In genomic region chr7:55074008-55074499, GRCh38 we compare ENCODE assay signal across 7 cellular contexts. TPM values are rescaled to one million over a fixed set of nuclear protein-coding genes. Genes with fewer than 3 reads are reported as not detected.
DNase-seq lines count a peak whose midpoint lies in the region; ATAC-seq and TF ChIP-seq lines count a peak whose summit lies in the region.

No MANE protein-coding gene starts in this region.

- no peaks in the 10 kb centered on the region for H4K20me1 ChIP-seq in GM23338 (replicated peaks; ENCODE audit: insufficient read depth)

- DNase-seq in GM23338 (ENCODE audit: low spot score) (peak; percentile 28), LHCN-M2 (ENCODE audit: low read depth) (peak; percentile 99), heart left ventricle (peak in 2 of 5 donors; percentile 38 to 76), amniotic stem cell (lab: John Stamatoyannopoulos, UW) (no peak)
- DNase-seq in activated T-cell treated with anti-CD3 and anti-CD28 coated beads, Interleukin-2, amount 50 U/mL, for 48 hours, result peak; percentile 30 to 34
- DNase-seq in stimulated activated CD4-positive, alpha-beta T cell treated with anti-CD3 and anti-CD28 coated beads, Interleukin-4, amount 100 ng/mL, for 24 hours, result peak; percentile 17

- H3K36me3 ChIP-seq in GM23338 (ENCODE audit: insufficient read depth) (no peaks in the 10 kb centered on the region), heart left ventricle (no peaks in the 10 kb centered on the region)

- ATAC-seq in GM18502 (IDR thresholded peaks at IDR 0.05; ENCODE audit: poor library complexity, unreplicated experiment), result peak; percentile 92
- peak; percentile 41; the same call in 2 of the 3 replicates for ATAC-seq in GM23338
- ATAC-seq in heart left ventricle, result peak; percentile 59 to 87 (median 82)

- intact Hi-C loops in heart left ventricle (cut with DNase I), result loop anchor here in 2 of 10 donors (1.0 to 5.0 kb wide), 2 partner anchors 55 to 57 kb away; partner anchors contain the start of gene EGFR (in 2 of the 2)

- H3K9me3 Mint-ChIP-seq in GM23338, result no peaks in the 10 kb centered on the region

- H3K9me2 ChIP-seq in GM23338 (ENCODE audit: insufficient read depth), result no peaks in the 10 kb centered on the region

- WGBS in heart left ventricle, 4 donors, result 47 to 56% (median 54%) methylated on average over 12 of the region's 12 CpGs

- no peak overlapping the region for H2AFZ ChIP-seq in GM23338

- H3K4me3 ChIP-seq in GM23338 (no peak overlapping the region), heart left ventricle (peak overlapping the region in 9 of 12 donors; percentile 6 to 43 (median 26))

- H3K4me3 Mint-ChIP-seq in GM23338, result no peak overlapping the region

- TF ChIP-seq CTCF in GM23338 (conservative IDR thresholded peaks at IDR 0.05; ENCODE audit: low read depth in 2 of 2) (no peak), heart left ventricle (IDR thresholded peaks at IDR 0.05) (no peak)

- H3K79me2 ChIP-seq in GM23338 (replicated peaks; ENCODE audit: insufficient read depth), result no peaks in the 10 kb centered on the region

- peaks cover 4% of the 10 kb centered on the region for H3K27me3 Mint-ChIP-seq in GM23338 (ENCODE audit: insufficient read depth, low read depth, poor library complexity)

- H3K4me2 ChIP-seq in GM23338, result no peak overlapping the region

- H3K4me1 Mint-ChIP-seq in GM23338, result peaks cover 3% of the 10 kb centered on the region

- no peaks in the 10 kb centered on the region for H3F3A ChIP-seq in GM23338 (replicated peaks; ENCODE audit: low read depth)

- H3K27ac ChIP-seq in GM23338 (ENCODE audit: low read depth), result no peak overlapping the region
- peak overlapping the region; percentile 14 to 79 (median 72) for H3K27ac ChIP-seq in heart left ventricle

- H3K9me3 ChIP-seq in heart left ventricle, result no peaks in the 10 kb centered on the region

- TF ChIP-seq POLR2A in heart left ventricle (IDR thresholded peaks at IDR 0.05), result no peak

- H3K4me1 ChIP-seq in GM23338 (ENCODE audit: insufficient read depth) (no peaks in the 10 kb centered on the region), heart left ventricle (peaks cover 0 to 55% (median 21%) of the 10 kb centered on the region in 12 donors)

- H3K27ac Mint-ChIP-seq in GM23338, result no peak overlapping the region

- H3K36me3 Mint-ChIP-seq in GM23338 (ENCODE audit: low read depth), result no peaks in the 10 kb centered on the region

- H3K27me3 ChIP-seq in GM23338 (ENCODE audit: insufficient read depth) (no peaks in the 10 kb centered on the region), heart left ventricle (no peaks in the 10 kb centered on the region)

TF ChIP-seq in GM23338, 12 proteins besides CTCF, POLR2A, EP300 and RAD21 (continues in another document):
- TF ChIP-seq ZNF114 (CRISPR knock-in tag; IDR thresholded peaks at IDR 0.05) (no peak), STAT1 (IDR thresholded peaks at IDR 0.05; ENCODE audit: unreplicated experiment) (no peak), ETS1 (IDR thresholded peaks at IDR 0.05) (no peak), EZH2 (IDR thresholded peaks at IDR 0.05; ENCODE audit: low read depth, unreplicated experiment) (no peak), POLR2AphosphoS5 (IDR thresholded peaks at IDR 0.05; ENCODE audit: low read depth) (no peak), ZNF462 (CRISPR knock-in tag; IDR thresholded peaks at IDR 0.05) (no peak), CREB1 (CRISPR knock-in tag; IDR thresholded peaks at IDR 0.05; ENCODE audit: low read depth) (no peak), NANOG (IDR thresholded peaks at IDR 0.05; ENCODE audit: borderline replicate concordance) (no peak), EZH2phosphoT487 (IDR thresholded peaks at IDR 0.05; ENCODE audit: unreplicated experiment) (no peak)

RNA-seq across cellular contexts. Expression of gene EGFR, which starts 55.2 kb away (rescaled TPM):
- total RNA-seq in GM23338 (2014; rRNA removed; shearing (Covaris generic)), result 4.5 TPM in 2 replicates
- 1.5 and 1.9 TPM in 2 replicates for polyA plus RNA-seq in GM23338 (2016; fragmentation: Nextera tagmentation; extraction: Ambion mirVana)
- total RNA-seq in LHCN-M2 (2014; rRNA removed), result 78.7 and 94.1 TPM in 2 replicates
- polyA plus RNA-seq in LHCN-M2 (2012), result 26.0 TPM
- 10 to 100 TPM in 3 of 9 donors, 1 to 10 TPM in 6; 4.6 to 29.6 (median 8.7) TPM for total RNA-seq in heart left ventricle
- polyA plus RNA-seq in heart left ventricle, result 1 to 10 TPM; 2.3 to 2.8 TPM

Comparison
In these comparisons a context has a peak if more than half of its experiments do, and no peak if none do; other contexts are left out.
1. ATAC-seq: peak in every context shown above with its lines; median percentile 92 in GM18502; 82 in heart left ventricle; 41 in GM23338.